In the genomic region with DNA sequence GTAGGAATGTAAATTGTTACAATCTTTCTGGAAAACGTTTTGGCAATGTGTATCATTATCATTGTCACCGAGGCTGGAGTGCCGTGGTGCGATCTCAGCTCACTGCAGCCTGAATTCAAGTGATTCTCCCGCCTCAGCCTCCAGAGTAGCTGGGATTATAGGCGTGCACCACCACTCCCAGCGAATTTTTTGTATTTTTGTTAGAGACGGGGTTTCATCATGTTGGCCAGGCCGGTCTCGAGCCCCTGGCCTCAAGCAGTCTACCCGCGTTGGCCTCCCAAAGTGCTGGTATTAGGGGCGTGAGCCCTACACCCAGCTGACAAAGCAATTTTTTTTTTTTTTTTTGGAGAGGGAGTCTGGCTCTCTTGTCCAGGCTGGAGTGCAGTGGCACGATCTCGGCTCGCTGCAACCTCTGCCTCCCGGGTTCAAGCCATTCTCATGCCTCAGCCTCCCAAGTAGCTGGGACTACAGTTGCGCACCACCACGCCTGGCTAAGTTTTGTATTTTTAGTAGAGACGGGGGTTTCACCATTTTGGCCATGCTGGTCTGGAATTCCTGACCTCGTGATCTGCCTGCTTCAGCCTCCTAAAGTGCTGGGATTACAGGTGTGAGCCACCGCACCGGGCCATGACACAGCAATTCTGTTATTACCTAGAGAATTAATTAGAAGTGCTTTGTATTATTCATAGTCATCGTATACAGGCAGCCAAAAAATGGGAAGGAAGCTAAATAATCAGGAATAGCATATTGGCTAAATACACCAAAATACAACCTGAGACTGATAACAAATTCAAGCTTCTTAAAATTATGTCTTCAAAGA, we compare ENCODE assay signal across 2 cellular contexts.
TF ChIP-seq lines count a peak whose summit lies in the region.

No MANE protein-coding gene starts in this region.

TF ChIP-seq in A549, 52 proteins besides CTCF, POLR2A, EP300 and RAD21:
- TF ChIP-seq ATOH8 (CRISPR knock-in tag; IDR thresholded peaks at IDR 0.05; ENCODE audit: low read depth): no peak
- TF ChIP-seq MAFK (IDR thresholded peaks at IDR 0.05; ENCODE audit: partially characterized antibody): peak; percentile 45
- TF ChIP-seq NFE2L2 (conservative IDR thresholded peaks at IDR 0.05; ENCODE audit: low read length): 0 out of 2 replicates have a peak, but pooled peaks have one; percentile 52

TF ChIP-seq in GM12878, 131 proteins besides CTCF, POLR2A, EP300 and RAD21:
- TF ChIP-seq ZZZ3 (IDR thresholded peaks at IDR 0.05; ENCODE audit: control insufficient read depth, insufficient read length, low read depth) (no peak), CBFB (IDR thresholded peaks at IDR 0.05; ENCODE audit: low read depth) (no peak), FOS (IDR thresholded peaks at IDR 0.05; ENCODE audit: borderline replicate concordance, extremely low read depth, insufficient read length) (no peak), TARDBP (IDR thresholded peaks at IDR 0.05; ENCODE audit: borderline replicate concordance) (no peak), SUPT20H (IDR thresholded peaks at IDR 0.05; ENCODE audit: borderline replicate concordance, control insufficient read depth, low read depth, low read length) (no peak), ATF3 (IDR thresholded peaks at IDR 0.05; ENCODE audit: borderline replicate concordance, extremely low read depth, low read depth, low read length) (no peak), MLLT1 (IDR thresholded peaks at IDR 0.05) (peak; percentile 96)
